ENCODE assay signal across 21 cellular contexts in the genomic region with DNA sequence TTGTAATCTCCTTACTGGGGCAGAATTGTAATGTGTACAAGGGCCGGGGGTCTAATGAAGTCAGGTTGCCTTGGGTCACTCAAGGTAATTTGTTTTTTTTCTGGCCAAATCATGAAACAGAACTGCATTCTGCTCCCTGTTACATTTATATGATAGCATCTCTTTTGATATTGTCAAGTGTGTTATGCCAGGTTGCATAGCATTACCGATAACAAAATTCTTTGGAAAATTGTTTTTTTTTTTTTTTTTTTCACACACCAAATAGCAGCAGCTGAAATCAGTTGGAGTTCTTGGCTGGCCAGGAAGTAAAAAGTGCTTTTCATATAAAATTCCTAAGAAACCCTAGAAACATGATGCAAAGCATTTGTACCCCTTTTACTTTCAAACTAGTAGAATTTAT.
DNase-seq lines count a peak whose midpoint lies in the region; TF ChIP-seq lines count a peak whose summit lies in the region.
"Had no signal": no experiment of that assay in that cellular context is flagged by ENCODE, and none has a peak within 500 bp of the region (broad histone marks: within the 10 kb centered on the region; RNA-seq: fewer than 3 reads in every experiment).

No MANE protein-coding gene starts in this region.

- H3K36me3 Mint-ChIP-seq in chondrocyte (ENCODE audit: low read depth), result peaks cover 13% of the 10 kb centered on the region
- H3K36me3 Mint-ChIP-seq: CD4-positive, alpha-beta memory T cell had no signal

- H3K27me3 Mint-ChIP-seq in chondrocyte (ENCODE audit: low read depth), result no peaks in the 10 kb centered on the region

- H3K4me1 Mint-ChIP-seq in chondrocyte (ENCODE audit: low read depth), result peaks cover 64% of the 10 kb centered on the region
- H3K4me1 Mint-ChIP-seq: CD4-positive, alpha-beta memory T cell had no signal

- H3K9me3 Mint-ChIP-seq in chondrocyte (ENCODE audit: low read depth), result peaks cover 9% of the 10 kb centered on the region
- H3K9me3 Mint-ChIP-seq: T-helper 2 cell treated with Interferon-gamma antibody and Interleukin-4, amounts not matched to agents 5 μg/mL and 100 μg/mL, for 36 hours had no signal

- no peaks in the 10 kb centered on the region for H3K9me3 ChIP-seq in hepatocyte (ENCODE audit: low read depth)
- no peaks in the 10 kb centered on the region for H3K9me3 ChIP-seq in sigmoid colon
- no peaks in the 10 kb centered on the region for H3K9me3 ChIP-seq in Karpas-422 (ENCODE audit: low read length)
- H3K9me3 ChIP-seq: breast epithelium, Peyer's patch had no signal

- H3K4me2 ChIP-seq in hepatocyte (peak overlapping the region; percentile 45), Karpas-422 (ENCODE audit: low read depth, low read length, poor library complexity, severe bottlenecking) (no peak overlapping the region)

- H3K4me3 Mint-ChIP-seq in chondrocyte (ENCODE audit: unreplicated experiment), result peak overlapping the region; percentile 80
- H3K4me3 Mint-ChIP-seq: CD4-positive, alpha-beta memory T cell; T-helper 2 cell treated with Interferon-gamma antibody and Interleukin-4, amounts not matched to agents 5 μg/mL and 100 μg/mL, for 36 hours had no signal

- H3K27ac ChIP-seq in hepatocyte, result peak overlapping the region; percentile 61
- H3K27ac ChIP-seq in sigmoid colon, result peak overlapping the region; percentile 17 to 85 (median 62)
- no peak overlapping the region for H3K27ac ChIP-seq in Karpas-422 (ENCODE audit: low read length)
- H3K27ac ChIP-seq: Peyer's patch had no signal

- H4K20me1 ChIP-seq in hepatocyte (ENCODE audit: insufficient read depth, poor library complexity, severe bottlenecking), result no peaks in the 10 kb centered on the region
- H4K20me1 ChIP-seq in Karpas-422 (ENCODE audit: insufficient read depth, low read depth, low read length), result no peaks in the 10 kb centered on the region

- H3K27me3 ChIP-seq in hepatocyte (no peaks in the 10 kb centered on the region), sigmoid colon (no peaks in the 10 kb centered on the region), Karpas-422 (ENCODE audit: low read length) (no peaks in the 10 kb centered on the region)
- H3K27me3 ChIP-seq: breast epithelium, Peyer's patch had no signal

- H3K79me2 ChIP-seq in hepatocyte, result no peaks in the 10 kb centered on the region
- no peaks in the 10 kb centered on the region for H3K79me2 ChIP-seq in Karpas-422 (ENCODE audit: low read length)

- DNase-seq in AG10803 (ENCODE audit: low read depth) (no peak), chondrocyte (ENCODE audit: low spot score) (no peak), hepatocyte (ENCODE audit: low spot score) (no peak), sigmoid colon (no peak), Karpas-422 (no peak), NCI-H2107 treated with DMSO at 0.1 percent for 48 hours (lab: John Stamatoyannopoulos, UW; ENCODE audit: unreplicated experiment) (no peak), SK-N-DZ (ENCODE audit: low spot score) (no peak), NCI-H2029 treated with DMSO at 0.1 percent for 48 hours (lab: John Stamatoyannopoulos, UW) (no peak)
- DNase-seq: activated CD4-positive, alpha-beta T cell treated with anti-CD3 and anti-CD28 coated beads, Interleukin-2, amount 50 U/mL, for 48 hours; activated effector memory CD4-positive, alpha-beta T cell treated with Interleukin-2 at 50 U/mL for 16 hours; CD4-positive, alpha-beta memory T cell; foreskin melanocyte; islet precursor cell; NCI-H1105 treated with DMSO at 0.1 percent for 48 hours; NCI-H510A; occipital lobe; Peyer's patch; retina; stimulated activated CD8-positive, alpha-beta memory T cell treated with anti-CD3 and anti-CD28 coated beads, Interleukin-4, amount 100 ng/mL, for 48 hours had no signal

- H3K9me2 ChIP-seq in hepatocyte (replicated peaks; ENCODE audit: insufficient read depth), result no peaks in the 10 kb centered on the region
- H3K9me2 ChIP-seq in Karpas-422 (replicated peaks; ENCODE audit: insufficient read depth, low read length), result no peaks in the 10 kb centered on the region

- H2AFZ ChIP-seq in hepatocyte, result no peak overlapping the region
- H2AFZ ChIP-seq in Karpas-422 (ENCODE audit: low read length), result no peak overlapping the region

- TF ChIP-seq EP300 in sigmoid colon (IDR thresholded peaks at IDR 0.05), result no peak

- TF ChIP-seq CTCF in AG10803 (conservative IDR thresholded peaks at IDR 0.05; ENCODE audit: low read length) (no peak), chondrocyte (IDR thresholded peaks at IDR 0.05) (no peak), hepatocyte (IDR thresholded peaks at IDR 0.05; ENCODE audit: poor library complexity) (no peak), sigmoid colon (IDR thresholded peaks at IDR 0.05) (no peak)

- intact Hi-C loops in sigmoid colon (cut with DNase I), result loop anchor here (2.0 kb wide), 1 partner anchor 18 kb away; no protein-coding TSS in a partner anchor

- H3K36me3 ChIP-seq in hepatocyte (replicated peaks; ENCODE audit: insufficient read depth, low read depth), result no peaks in the 10 kb centered on the region
- H3K36me3 ChIP-seq in sigmoid colon, result no peaks in the 10 kb centered on the region
- no peaks in the 10 kb centered on the region for H3K36me3 ChIP-seq in Karpas-422 (ENCODE audit: insufficient read depth, low read length)
- H3K36me3 ChIP-seq: breast epithelium, Peyer's patch had no signal

- 51% methylated on average over 2 of the region's 2 CpGs for WGBS in hepatocyte (ENCODE audit: low lambda C conversion rate, missing lambda C conversion rate)
- 75 to 87% methylated on average over 2 of the region's 2 CpGs for WGBS in sigmoid colon, 2 donors

- H3K4me3 ChIP-seq in AG10803 (ENCODE audit: low read length) (peak overlapping the region; percentile 3; the same call in 1 of the 2 replicates), hepatocyte (no peak overlapping the region), sigmoid colon (no peak overlapping the region), Karpas-422 (ENCODE audit: low read length) (no peak overlapping the region)
- H3K4me3 ChIP-seq: breast epithelium, Peyer's patch had no signal

- peak overlapping the region; percentile 96 for H3K27ac Mint-ChIP-seq in chondrocyte (ENCODE audit: unreplicated experiment)
- H3K27ac Mint-ChIP-seq: CD4-positive, alpha-beta memory T cell; T-helper 2 cell treated with Interferon-gamma antibody and Interleukin-4, amounts not matched to agents 5 μg/mL and 100 μg/mL, for 36 hours had no signal

- TF ChIP-seq POLR2A in sigmoid colon (IDR thresholded peaks at IDR 0.05), result no peak

- H3K4me1 ChIP-seq in hepatocyte (ENCODE audit: insufficient read depth) (peaks cover 6% of the 10 kb centered on the region), sigmoid colon (peaks cover 0 to 51% (median 38%) of the 10 kb centered on the region in 4 donors), Karpas-422 (ENCODE audit: low read length) (peaks cover 6% of the 10 kb centered on the region)
- H3K4me1 ChIP-seq: breast epithelium had no signal

- no peak overlapping the region for H3K9ac ChIP-seq in Karpas-422 (ENCODE audit: low read length)
